Comparison of ENCODE assay signal across 23 cellular contexts in genomic region chr22:42725606-42726355, GRCh38.
"Had no signal": no experiment of that assay in that cellular context is flagged by ENCODE, and none has a peak within 500 bp of the region (broad histone marks: within the 10 kb centered on the region; RNA-seq: fewer than 3 reads in every experiment).

No MANE protein-coding gene starts in this region.

- DNase-seq: activated CD4-positive, CD25-positive, alpha-beta regulatory T cell treated with anti-CD3 and anti-CD28 coated beads, Interleukin-2, amount 50 U/mL, for 72 hours; activated CD8-positive, alpha-beta memory T cell treated with anti-CD3 and anti-CD28 coated beads for 24 hours; activated CD8-positive, alpha-beta memory T cell treated with anti-CD3 and anti-CD28 coated beads, Interleukin-2, amount 50 U/mL, for 48 hours; activated effector memory CD4-positive, alpha-beta T cell treated with anti-CD3 and anti-CD28 coated beads, Interleukin-2, amount 50 U/mL, for 16 hours; activated naive CD4-positive, alpha-beta T cell treated with anti-CD3 and anti-CD28 coated beads, Interleukin-2, amount 50 U/mL, for 16 hours; activated T-cell treated with anti-CD3 and anti-CD28 coated beads, Interleukin-2, amount 50 U/mL, for 72 hours; dermis blood vessel endothelial cell; effector memory CD4-positive, alpha-beta T cell; foreskin fibroblast; islet precursor cell; lower lobe of right lung; natural killer cell; stimulated activated CD4-positive, alpha-beta T cell treated with anti-CD3 and anti-CD28 coated beads, Interleukin-2, amount 100 ng/mL, for 24 hours; stimulated activated naive CD8-positive, alpha-beta T cell treated with anti-CD3 and anti-CD28 coated beads, Interleukin-15, amount 100 ng/mL, for 72 hours; T-helper 2 cell; upper lobe of left lung had no signal

- ATAC-seq: activated T-cell treated with anti-CD3 and anti-CD28 coated beads, Interleukin-2, amount 50 U/mL, for 72 hours; natural killer cell; stimulated activated naive CD8-positive, alpha-beta T cell treated with anti-CD3 and anti-CD28 coated beads, Interleukin-15, amount 100 ng/mL, for 72 hours had no signal

- H3K4me2 ChIP-seq: hepatocyte had no signal

- H3K27me3 ChIP-seq: ascending aorta, esophagus muscularis mucosa had no signal

- H3K4me3 ChIP-seq: ascending aorta, esophagus muscularis mucosa, hepatocyte, lower lobe of right lung, suprapubic skin, upper lobe of left lung had no signal

- H3K9ac ChIP-seq: parathyroid adenoma had no signal

- H2AFZ ChIP-seq: hepatocyte, parathyroid adenoma had no signal

- H3K4me1 ChIP-seq: parathyroid adenoma had no signal

- H3K9me3 ChIP-seq: ascending aorta, esophagus muscularis mucosa, lower lobe of right lung, neutrophil, suprapubic skin, upper lobe of left lung had no signal

- H3K36me3 ChIP-seq: ascending aorta, esophagus muscularis mucosa, lower lobe of right lung, neutrophil, suprapubic skin, upper lobe of left lung had no signal

- H3K27ac ChIP-seq: ascending aorta, esophagus muscularis mucosa, hepatocyte, lower lobe of right lung, neutrophil, parathyroid adenoma, upper lobe of left lung, VCaP had no signal
